Comparison of ENCODE assay signal across 14 cellular contexts in the genomic region with DNA sequence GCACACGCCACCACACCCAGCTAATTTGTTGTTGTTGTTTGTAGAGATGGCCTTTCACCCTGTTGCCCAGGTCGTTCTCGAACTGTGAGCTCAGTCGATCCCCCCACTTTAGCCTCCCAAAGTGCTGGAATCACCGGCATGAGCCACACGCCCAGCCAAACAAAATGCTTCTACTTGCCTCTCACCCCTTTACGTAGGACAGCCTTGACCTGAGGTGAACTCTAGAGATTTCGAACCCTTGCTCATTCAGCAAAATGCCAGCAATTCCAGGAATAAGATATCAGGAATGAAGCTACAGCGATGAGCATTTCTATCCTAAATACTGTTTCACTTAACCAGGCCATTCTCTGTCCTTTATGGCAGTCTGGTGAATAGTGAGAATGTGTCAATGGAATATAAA.
DNase-seq lines count a peak whose midpoint lies in the region; TF ChIP-seq lines count a peak whose summit lies in the region.
"Had no signal": no experiment of that assay in that cellular context is flagged by ENCODE, and none has a peak within 500 bp of the region (broad histone marks: within the 10 kb centered on the region; RNA-seq: fewer than 3 reads in every experiment).

No MANE protein-coding gene starts in this region.

- in situ Hi-C loops in brain microvascular endothelial cell (cut with HindIII; ENCODE audit: low pct_ligation_motif_present, low sequenced_read_pairs): no loop called here

- TF ChIP-seq POLR2A in testis (IDR thresholded peaks at IDR 0.05): no peak

- H3K36me3 ChIP-seq in testis (ENCODE audit: low read depth, missing control alignments): no peaks in the 10 kb centered on the region
- H3K36me3 ChIP-seq in brain microvascular endothelial cell (replicated peaks): no peaks in the 10 kb centered on the region

- no peaks in the 10 kb centered on the region for H3K9me3 ChIP-seq in testis
- H3K9me3 ChIP-seq: Peyer's patch had no signal

- WGBS in testis, 2 donors: 69 to 87% methylated on average over 9 of the region's 9 CpGs

- H3K27ac Mint-ChIP-seq in nephron: peak overlapping the region in 2 of 3 experiments; percentile 37 to 38

- H3K4me1 Mint-ChIP-seq in nephron: peaks cover 12% of the 10 kb centered on the region

- H3K4me3 ChIP-seq in coronary artery (no peak overlapping the region), testis (no peak overlapping the region), brain microvascular endothelial cell (ENCODE audit: low read depth, low read length) (no peak overlapping the region)
- H3K4me3 ChIP-seq: Peyer's patch had no signal

- peaks cover 3% of the 10 kb centered on the region for H3K27me3 Mint-ChIP-seq in nephron (ENCODE audit: low read depth)

- no peak overlapping the region for H3K4me3 Mint-ChIP-seq in nephron
- H3K4me3 Mint-ChIP-seq: CD14-positive monocyte had no signal

- H3K9me3 Mint-ChIP-seq in nephron: peaks cover 4% of the 10 kb centered on the region

- no peaks in the 10 kb centered on the region for H3K36me3 Mint-ChIP-seq in nephron (ENCODE audit: low read depth)

- peaks cover 6% of the 10 kb centered on the region for H3K4me1 ChIP-seq in testis
- H3K4me1 ChIP-seq: Peyer's patch had no signal

- no peaks in the 10 kb centered on the region for H3K27me3 ChIP-seq in testis
- H3K27me3 ChIP-seq in brain microvascular endothelial cell (replicated peaks): no peaks in the 10 kb centered on the region
- H3K27me3 ChIP-seq: Peyer's patch had no signal

- DNase-seq in HuH-7.5 (ENCODE audit: low spot score): peak; percentile 4
- peak; percentile 40 for DNase-seq in coronary artery (ENCODE audit: low spot score)
- peak; percentile 13 for DNase-seq in testis
- no peak for DNase-seq in stimulated activated naive CD4-positive, alpha-beta T cell treated with Interleukin-2 at 50 U/mL for 16 hours (lab: John Stamatoyannopoulos, UW)
- no peak for DNase-seq in AG20443 (ENCODE audit: low spot score)
- DNase-seq in brain microvascular endothelial cell: no peak
- DNase-seq: DND-41, KBM-7, NCI-H1105 treated with DMSO at 0.1 percent for 48 hours, NCI-H1694, NCI-H2081 treated with DMSO at 0.1 percent for 48 hours, Peyer's patch had no signal

- intact Hi-C loops in testis (cut with DNase I; ENCODE audit: low total_unique reads): no loop called here

- H3K27ac ChIP-seq in coronary artery: no peak overlapping the region
- H3K27ac ChIP-seq in testis: no peak overlapping the region
- H3K27ac ChIP-seq in brain microvascular endothelial cell: no peak overlapping the region
- H3K27ac ChIP-seq: Peyer's patch had no signal

- no peak for TF ChIP-seq CTCF in coronary artery (IDR thresholded peaks at IDR 0.05)
- TF ChIP-seq CTCF in nephron (IDR thresholded peaks at IDR 0.05; ENCODE audit: unreplicated experiment in 3 of 3): no peak
- no peak for TF ChIP-seq CTCF in testis (IDR thresholded peaks at IDR 0.05)
- no peak for TF ChIP-seq CTCF in brain microvascular endothelial cell (IDR thresholded peaks at IDR 0.05; ENCODE audit: low read depth, low read length, missing control alignments)

Comparison
In these comparisons a context has a peak if more than half of its experiments do, and no peak if none do; other contexts are left out.
1. DNase-seq: peak in HuH-7.5 (single experiment), coronary artery (single experiment) and testis (single experiment); none in stimulated activated naive CD4-positive, alpha-beta T cell treated with Interleukin-2 at 50 U/mL for 16 hours (single experiment), AG20443 (single experiment) and brain microvascular endothelial cell (single experiment).